Comparison of ENCODE assay signal across 18 cellular contexts in the genomic region with DNA sequence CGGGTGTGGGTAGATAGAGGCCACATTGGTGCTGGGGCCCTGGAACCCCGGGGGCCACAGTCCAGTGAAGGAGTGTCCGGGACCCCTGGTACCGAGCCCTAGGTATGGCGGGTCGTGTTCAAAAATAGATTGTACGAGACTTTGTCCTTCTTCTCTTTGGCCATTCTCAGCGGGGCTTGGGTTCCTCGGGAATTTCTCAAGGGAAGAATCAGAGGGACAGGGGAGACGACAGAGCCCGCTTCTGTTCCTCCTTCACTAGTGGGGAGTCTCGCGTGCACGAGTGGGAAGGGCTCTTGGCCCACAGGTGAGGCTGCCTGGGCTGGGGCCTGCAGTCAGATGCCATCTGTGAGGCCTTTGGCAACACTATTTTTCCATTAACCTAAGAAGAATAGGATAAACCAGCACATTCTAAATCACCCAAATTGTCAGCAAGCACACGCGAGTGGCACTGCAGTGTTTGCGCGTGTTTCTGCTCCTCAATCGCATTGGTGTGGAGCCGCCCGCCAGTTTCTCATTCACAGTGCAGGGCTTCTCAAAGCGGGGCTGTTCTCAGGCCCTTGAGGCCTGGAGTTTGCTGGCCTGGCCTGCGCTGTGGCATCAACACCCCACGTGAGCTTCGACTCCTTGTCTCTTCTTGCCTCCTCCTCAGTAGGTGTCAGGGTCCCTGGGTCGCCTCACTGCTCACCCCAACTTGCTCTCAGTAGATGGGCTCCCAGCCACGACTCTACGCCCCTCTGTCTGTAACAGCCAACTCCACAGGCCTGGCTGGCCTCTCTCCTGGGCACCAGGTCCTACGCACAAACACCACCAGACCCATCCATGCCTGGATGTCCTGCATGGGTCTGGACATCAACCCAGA.
DNase-seq lines count a peak whose midpoint lies in the region; TF ChIP-seq lines count a peak whose summit lies in the region.
"Had no signal": no experiment of that assay in that cellular context is flagged by ENCODE, and none has a peak within 500 bp of the region (broad histone marks: within the 10 kb centered on the region; RNA-seq: fewer than 3 reads in every experiment).

No MANE protein-coding gene starts in this region.

- H3K4me1 Mint-ChIP-seq in activated CD4-positive, alpha-beta memory T cell treated with anti-CD3 and anti-CD28 coated beads, Interleukin-2, amount 10 ng/mL, durations not matched to agents 7 days and 5 days, result peaks cover 19% of the 10 kb centered on the region
- H3K4me1 Mint-ChIP-seq in activated CD4-positive, alpha-beta memory T cell treated with anti-CD3 and anti-CD28 coated beads for 36 hours (ENCODE audit: low read depth), result peaks cover 28% of the 10 kb centered on the region
- peaks cover 3% of the 10 kb centered on the region for H3K4me1 Mint-ChIP-seq in neural crest cell

- no peaks in the 10 kb centered on the region for H3K36me3 ChIP-seq in BLaER1
- H3K36me3 ChIP-seq in adrenal gland (replicated peaks in 1 of 2), result no peaks in the 10 kb centered on the region
- H3K36me3 ChIP-seq: SJSA1 had no signal

- CTCF ChIA-PET in activated CD4-positive, alpha-beta memory T cell treated with anti-CD3 and anti-CD28 coated beads, Interleukin-2, amount 10 ng/mL, durations not matched to agents 7 days and 5 days (lab: Charles Lee), result no interaction called here
- CTCF ChIA-PET in activated CD4-positive, alpha-beta memory T cell treated with anti-CD3 and anti-CD28 coated beads for 36 hours (lab: Charles Lee), result no interaction called here

- TF ChIP-seq POLR2A in adrenal gland (IDR thresholded peaks at IDR 0.05), result no peak

- 0 out of 2 replicates have a peak overlapping the region, but pooled peaks have one; percentile 6 for H3K9ac ChIP-seq in BLaER1
- H3K9ac ChIP-seq: GM23248 had no signal

- 87 to 95% (median 92%) methylated on average over 26 to 29 of the region's 29 CpGs for WGBS in adrenal gland, 4 donors

- intact Hi-C loops in activated CD4-positive, alpha-beta memory T cell treated with anti-CD3 and anti-CD28 coated beads for 36 hours (cut with micrococcal nuclease), result loop anchor here (2.0 kb wide), 1 partner anchor 37 kb away; no protein-coding TSS in a partner anchor
- intact Hi-C loops in adrenal gland (cut with DNase I), result no loop called here

- H3K36me3 Mint-ChIP-seq in activated CD4-positive, alpha-beta memory T cell treated with anti-CD3 and anti-CD28 coated beads, Interleukin-2, amount 10 ng/mL, durations not matched to agents 7 days and 5 days (ENCODE audit: low read depth), result no peaks in the 10 kb centered on the region
- no peaks in the 10 kb centered on the region for H3K36me3 Mint-ChIP-seq in activated CD4-positive, alpha-beta memory T cell treated with anti-CD3 and anti-CD28 coated beads for 36 hours
- H3K36me3 Mint-ChIP-seq in neural crest cell (ENCODE audit: low read depth), result no peaks in the 10 kb centered on the region
- H3K36me3 Mint-ChIP-seq: CD14-positive monocyte had no signal

- H3K4me3 ChIP-seq in BLaER1, result no peak overlapping the region
- H3K4me3 ChIP-seq in adrenal gland, result no peak overlapping the region
- H3K4me3 ChIP-seq: GM23248, SJSA1 had no signal

- H3K27ac ChIP-seq in BLaER1, result 0 out of 2 replicates have a peak overlapping the region, but pooled peaks have one; percentile 6
- no peak overlapping the region for H3K27ac ChIP-seq in adrenal gland
- H3K27ac ChIP-seq: GM23248, SJSA1 had no signal

- TF ChIP-seq CTCF in adrenal gland (IDR thresholded peaks at IDR 0.05), result no peak
- TF ChIP-seq CTCF in neural crest cell (conservative IDR thresholded peaks at IDR 0.05), result no peak

- no peaks in the 10 kb centered on the region for H4K20me1 ChIP-seq in BLaER1

- DNase-seq in activated CD4-positive, alpha-beta memory T cell treated with anti-CD3 and anti-CD28 coated beads, Interleukin-2, amount 10 ng/mL, durations not matched to agents 7 days and 5 days, result peak; percentile 7
- no peak for DNase-seq in activated CD4-positive, alpha-beta memory T cell treated with anti-CD3 and anti-CD28 coated beads for 36 hours
- peak in 4 of 7 donors; percentile 7 to 29 (median 11) for DNase-seq in adrenal gland
- no peak for DNase-seq in neural crest cell (ENCODE audit: low read depth, low spot score)
- DNase-seq in HK-2 (ENCODE audit: unreplicated experiment), result no peak
- no peak for DNase-seq in NCI-H2227 treated with DMSO at 0.1 percent for 48 hours (lab: John Stamatoyannopoulos, UW)
- DNase-seq: AML-193, GM23248, HCEC 1CT, KG1, NCI-H1105, NCI-H146, NCI-H2029, NCI-H226, NCI-H524 had no signal

- H3K4me3 Mint-ChIP-seq in activated CD4-positive, alpha-beta memory T cell treated with anti-CD3 and anti-CD28 coated beads, Interleukin-2, amount 10 ng/mL, durations not matched to agents 7 days and 5 days, result no peak overlapping the region
- H3K4me3 Mint-ChIP-seq in activated CD4-positive, alpha-beta memory T cell treated with anti-CD3 and anti-CD28 coated beads for 36 hours, result no peak overlapping the region
- H3K4me3 Mint-ChIP-seq in neural crest cell, result no peak overlapping the region
- H3K4me3 Mint-ChIP-seq: CD14-positive monocyte had no signal

- H3K9me3 ChIP-seq in BLaER1, result no peaks in the 10 kb centered on the region
- H3K9me3 ChIP-seq in adrenal gland (replicated peaks in 1 of 3), result no peaks in the 10 kb centered on the region
- H3K9me3 ChIP-seq: SJSA1 had no signal

- 0 out of 2 replicates have a peak, but pooled peaks cover 4% of the 10 kb centered on the region for H3K27me3 ChIP-seq in BLaER1
- H3K27me3 ChIP-seq in adrenal gland, result no peaks in the 10 kb centered on the region

- H3K27ac Mint-ChIP-seq in activated CD4-positive, alpha-beta memory T cell treated with anti-CD3 and anti-CD28 coated beads, Interleukin-2, amount 10 ng/mL, durations not matched to agents 7 days and 5 days, result no peak overlapping the region
- no peak overlapping the region for H3K27ac Mint-ChIP-seq in activated CD4-positive, alpha-beta memory T cell treated with anti-CD3 and anti-CD28 coated beads for 36 hours
- peak overlapping the region; percentile 43 for H3K27ac Mint-ChIP-seq in neural crest cell (ENCODE audit: unreplicated experiment)

- H3K4me1 ChIP-seq in BLaER1 (peaks cover 94% of the 10 kb centered on the region), adrenal gland (replicated peaks in 1 of 2) (no peaks in the 10 kb centered on the region)
- H3K4me1 ChIP-seq: SJSA1 had no signal

- POLR2A ChIA-PET in activated CD4-positive, alpha-beta memory T cell treated with anti-CD3 and anti-CD28 coated beads, Interleukin-2, amount 10 ng/mL, durations not matched to agents 7 days and 5 days (lab: Charles Lee), result no interaction called here
- POLR2A ChIA-PET in activated CD4-positive, alpha-beta memory T cell treated with anti-CD3 and anti-CD28 coated beads for 36 hours (lab: Charles Lee), result no interaction called here

- peaks cover 26% of the 10 kb centered on the region for H3K27me3 Mint-ChIP-seq in activated CD4-positive, alpha-beta memory T cell treated with anti-CD3 and anti-CD28 coated beads, Interleukin-2, amount 10 ng/mL, durations not matched to agents 7 days and 5 days
- peaks cover 44% of the 10 kb centered on the region for H3K27me3 Mint-ChIP-seq in activated CD4-positive, alpha-beta memory T cell treated with anti-CD3 and anti-CD28 coated beads for 36 hours
- no peaks in the 10 kb centered on the region for H3K27me3 Mint-ChIP-seq in neural crest cell (ENCODE audit: low read depth)

- H3K4me2 ChIP-seq in BLaER1, result peak overlapping the region; percentile 95

- H3K9me3 Mint-ChIP-seq in activated CD4-positive, alpha-beta memory T cell treated with anti-CD3 and anti-CD28 coated beads, Interleukin-2, amount 10 ng/mL, durations not matched to agents 7 days and 5 days, result no peaks in the 10 kb centered on the region
- no peaks in the 10 kb centered on the region for H3K9me3 Mint-ChIP-seq in activated CD4-positive, alpha-beta memory T cell treated with anti-CD3 and anti-CD28 coated beads for 36 hours
- no peaks in the 10 kb centered on the region for H3K9me3 Mint-ChIP-seq in neural crest cell

Comparison
In these comparisons a context has a peak if more than half of its experiments do, and no peak if none do; other contexts are left out.
1. DNase-seq: peak in activated CD4-positive, alpha-beta memory T cell treated with anti-CD3 and anti-CD28 coated beads, Interleukin-2, amount 10 ng/mL, durations not matched to agents 7 days and 5 days (single experiment) and adrenal gland (4 of 7); none in activated CD4-positive, alpha-beta memory T cell treated with anti-CD3 and anti-CD28 coated beads for 36 hours (single experiment), neural crest cell (single experiment), HK-2 (single experiment) and NCI-H2227 treated with DMSO at 0.1 percent for 48 hours (single experiment).